1 cellular context compared by ENCODE assay signal in genomic region chr18:6920099-6920955, GRCh38.
A peak's percentile ranks its signal among the peaks of the same experiment; 100 is the strongest.
TF ChIP-seq lines count a peak whose summit lies in the region.

No MANE protein-coding gene starts in this region.

TF ChIP-seq in K562, 482 proteins besides CTCF, POLR2A, EP300 and RAD21 (continued from another document):
- TF ChIP-seq ZNF609 (CRISPR knock-in tag; IDR thresholded peaks at IDR 0.05; ENCODE audit: borderline replicate concordance) (no peak), NFIC (IDR thresholded peaks at IDR 0.05) (peak; percentile 58), POLR2AphosphoS5 (IDR thresholded peaks at IDR 0.05; ENCODE audit: control insufficient read depth, insufficient read depth, low read depth, low read length) (no peak), HBP1 (CRISPR knock-in tag; IDR thresholded peaks at IDR 0.05) (peak; percentile 94; the same call in 1 of the 2 replicates), MTA2 (IDR thresholded peaks at IDR 0.05; ENCODE audit: low read depth) (0 out of 2 replicates have a peak, but pooled peaks have one; percentile 29)
